ENCODE assay signal across 8 cellular contexts in genomic region chr11:64802370-64803162, GRCh38. TPM values are rescaled to one million over a fixed set of nuclear protein-coding genes. Genes with fewer than 3 reads are reported as not detected.
A peak's percentile ranks its signal among the peaks of the same experiment; 100 is the strongest.
DNase-seq lines count a peak whose midpoint lies in the region; ATAC-seq and TF ChIP-seq lines count a peak whose summit lies in the region.

No MANE protein-coding gene starts in this region.

- TF ChIP-seq CTCF in WI38 (IDR thresholded peaks at IDR 0.05; ENCODE audit: low read depth, low read length) (no peak), endothelial cell (IDR thresholded peaks at IDR 0.05; ENCODE audit: unreplicated experiment) (no peak), ovary (IDR thresholded peaks at IDR 0.05) (no peak), BE2C (IDR thresholded peaks at IDR 0.05; ENCODE audit: low read depth, low read length) (no peak)

- H3K36me3 Mint-ChIP-seq in endothelial cell (ENCODE audit: low read depth, unreplicated experiment): peaks cover 32% of the 10 kb centered on the region

- peak; percentile 17 for ATAC-seq in GM18505 (IDR thresholded peaks at IDR 0.05; ENCODE audit: unreplicated experiment)
- ATAC-seq in HG02678 (IDR thresholded peaks at IDR 0.05; ENCODE audit: unreplicated experiment): peak; percentile 9

- TF ChIP-seq POLR2A in GM18505 (IDR thresholded peaks at IDR 0.05; ENCODE audit: borderline replicate concordance, extremely low read depth, insufficient read depth, insufficient read length) (peak; percentile 6), ovary (IDR thresholded peaks at IDR 0.05) (no peak)

- DNase-seq in endothelial cell (ENCODE audit: low spot score): no peak
- no peak for DNase-seq in ovary
- DNase-seq in BE2C: no peak
- DNase-seq in T1000 (lab: John Stamatoyannopoulos, UW): no peak
- no peak for DNase-seq in head of caudate nucleus

- peaks cover 22% of the 10 kb centered on the region for H3K27me3 Mint-ChIP-seq in endothelial cell (ENCODE audit: unreplicated experiment)

- H3K4me3 ChIP-seq in WI38 (ENCODE audit: low read depth, low read length) (peak overlapping the region; percentile 57), ovary (peak overlapping the region; percentile 52), BE2C (ENCODE audit: low read depth, low read length) (no peak overlapping the region; the same call in 1 of the 2 replicates)

- 12 to 82% (median 21%) methylated on average over 3 to 56 of the region's 56 CpGs for WGBS in ovary, 3 donors

- H3K36me3 ChIP-seq in ovary: no peaks in the 10 kb centered on the region
- H3K36me3 ChIP-seq in BE2C: no peaks in the 10 kb centered on the region

- H3K27ac ChIP-seq in ovary: peak overlapping the region; percentile 43 to 93

- TF ChIP-seq EP300 in ovary (IDR thresholded peaks at IDR 0.05): no peak

- H3K27ac Mint-ChIP-seq in endothelial cell (ENCODE audit: unreplicated experiment): no peak overlapping the region

- H3K9me3 ChIP-seq in ovary: no peaks in the 10 kb centered on the region
- no peaks in the 10 kb centered on the region for H3K9me3 ChIP-seq in BE2C

- H3K9me3 Mint-ChIP-seq in endothelial cell (ENCODE audit: unreplicated experiment): no peaks in the 10 kb centered on the region

- peak overlapping the region; percentile 90 for H3K4me3 Mint-ChIP-seq in endothelial cell (ENCODE audit: unreplicated experiment)

- H3K4me1 ChIP-seq in ovary (ENCODE audit: insufficient read depth): peaks cover 2% of the 10 kb centered on the region
- H3K4me1 ChIP-seq in BE2C: no peaks in the 10 kb centered on the region

- intact Hi-C loops in ovary (cut with DNase I): no loop called here
- intact Hi-C loops in head of caudate nucleus (cut with DNase I): loop anchor here (10.0 kb wide), 1 partner anchor 322 kb away; the partner anchor contains the start of genes FAU and MRPL49

- H3K4me1 Mint-ChIP-seq in endothelial cell (ENCODE audit: unreplicated experiment): peaks cover 24% of the 10 kb centered on the region

- H3K27me3 ChIP-seq in ovary: no peaks in the 10 kb centered on the region
- H3K27me3 ChIP-seq in BE2C: no peaks in the 10 kb centered on the region

RNA-seq across cellular contexts. Expression of gene MAP4K2, which starts 0.4 kb away (rescaled TPM):
- total RNA-seq in endothelial cell (ENCODE audit: unreplicated experiment): 202 TPM
- 10 to 100 TPM in 5 of 7 donors, 1 to 10 TPM in 2; 5.6 to 15.5 (median 13.0) TPM for total RNA-seq in ovary
- 1 to 10 TPM; 2.3 to 9.9 TPM for polyA plus RNA-seq in ovary
- polyA plus RNA-seq in BE2C (2012; ENCODE audit: insufficient read depth, insufficient read length, low read depth): 12.6 TPM

RNA-seq across cellular contexts. Expression of gene MEN1, which starts 7.8 kb away (rescaled TPM):
- total RNA-seq in endothelial cell (ENCODE audit: unreplicated experiment): 56.3 TPM
- 10 to 100 TPM; 17.5 to 28.6 (median 22.6) TPM for total RNA-seq in ovary
- polyA plus RNA-seq in ovary: 10 to 100 TPM; 14.4 to 20.4 TPM
- polyA plus RNA-seq in BE2C (2012; ENCODE audit: insufficient read depth, insufficient read length, low read depth): 45.7 TPM

RNA-seq across cellular contexts. Expression of gene SF1, which starts 24.2 kb away (rescaled TPM):
- total RNA-seq in endothelial cell (ENCODE audit: unreplicated experiment) (322 TPM), ovary (100 to 1,000 TPM; 231 to 380 (median 306) TPM)
- 100 to 1,000 TPM; 131 to 388 TPM for polyA plus RNA-seq in ovary
- 276 TPM for polyA plus RNA-seq in BE2C (2012; ENCODE audit: insufficient read depth, insufficient read length, low read depth)

RNA-seq across cellular contexts. Expression of gene CDC42BPG, which starts 41.9 kb away (rescaled TPM):
- 4.1 TPM for total RNA-seq in endothelial cell (ENCODE audit: unreplicated experiment)
- total RNA-seq in ovary: 1 to 10 TPM; 2.6 to 9.5 (median 4.0) TPM
- 1 to 10 TPM in 1 of 2 donors, under 1 TPM in 1; 0.35 to 1.9 TPM for polyA plus RNA-seq in ovary
- 0.39 TPM for polyA plus RNA-seq in BE2C (2012; ENCODE audit: insufficient read depth, insufficient read length, low read depth)

RNA-seq across cellular contexts. Expression of gene PYGM, which starts 42.8 kb away (rescaled TPM):
- 0.26 TPM for total RNA-seq in endothelial cell (ENCODE audit: unreplicated experiment)
- 10 to 100 TPM in 1 of 7 donors, 1 to 10 TPM in 5, under 1 TPM in 1; 0.24 to 12.0 (median 3.1) TPM for total RNA-seq in ovary
- 1 to 10 TPM; 1.9 to 6.7 TPM for polyA plus RNA-seq in ovary
- 3.9 TPM for polyA plus RNA-seq in BE2C (2012; ENCODE audit: insufficient read depth, insufficient read length, low read depth)

Comparison
In these comparisons a context has a peak if more than half of its experiments do, and no peak if none do; other contexts are left out.
1. RNA of gene MAP4K2, which starts 0.4 kb away (total RNA-seq): 202 TPM in endothelial cell (single experiment); 5.6 to 15.5 TPM in ovary; every median in the first group is over 10 times any median in the second.